In the genomic region with DNA sequence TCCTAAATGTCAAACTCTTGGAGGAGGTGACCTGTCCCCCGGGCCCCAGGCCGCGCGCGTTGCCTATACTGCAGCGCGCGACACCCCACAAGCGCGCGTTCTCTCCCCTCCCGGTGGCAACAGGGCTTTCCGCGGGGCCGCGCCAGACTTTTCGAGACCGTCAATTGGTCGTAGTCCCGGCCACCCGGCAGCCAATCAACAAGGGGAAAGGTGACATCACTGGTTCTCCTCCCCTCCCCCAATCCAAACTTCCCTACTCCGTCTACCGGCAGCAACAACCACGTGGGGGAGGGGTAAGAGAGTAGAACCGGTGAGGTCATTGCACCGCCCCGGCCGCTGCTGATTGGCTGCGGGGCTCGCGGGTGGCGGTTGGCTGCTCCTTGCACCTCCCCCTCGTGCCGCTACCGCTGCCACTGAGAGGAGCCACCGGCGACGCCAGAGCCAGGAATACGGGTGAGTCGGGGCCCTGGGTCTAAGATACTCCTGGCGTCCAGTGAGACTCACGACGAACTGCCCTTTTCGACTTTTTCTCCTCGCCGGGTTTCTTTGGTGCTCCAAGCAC, we compare ENCODE assay signal across 8 cellular contexts. TPM values are rescaled to one million over a fixed set of nuclear protein-coding genes. Genes with fewer than 3 reads are reported as not detected.
DNase-seq lines count a peak whose midpoint lies in the region; ATAC-seq, FAIRE-seq and TF ChIP-seq lines count a peak whose summit lies in the region.

No MANE protein-coding gene starts in this region.

- peak overlapping the region; percentile 94 for H3K4me2 ChIP-seq in astrocyte (ENCODE audit: low read length)

- peaks cover 25% of the 10 kb centered on the region for H3K4me1 ChIP-seq in astrocyte (ENCODE audit: insufficient read depth, low read length)

- TF ChIP-seq CTCF in astrocyte (IDR thresholded peaks at IDR 0.05; ENCODE audit: insufficient read depth, low read depth, low read length) (no peak), chondrocyte (IDR thresholded peaks at IDR 0.05) (no peak)

- H3K36me3 Mint-ChIP-seq in astrocyte (ENCODE audit: low read depth, unreplicated experiment) (peaks cover 4% of the 10 kb centered on the region), chondrocyte (ENCODE audit: low read depth) (peaks cover 1% of the 10 kb centered on the region)

- peak overlapping the region; percentile 84 for H2AFZ ChIP-seq in astrocyte (ENCODE audit: low read depth, low read length)

- DNase-seq in NCI-H187 (lab: John Stamatoyannopoulos, UW) (peak; percentile 100), T-helper 2 cell (peak; percentile 91 to 100 (median 98)), astrocyte (ENCODE audit: low read depth) (peak; percentile 96), hippocampal formation (lab: John Stamatoyannopoulos, UW) (peak; percentile 99 to 100), renal cortical epithelial cell (ENCODE audit: low read depth) (peak; percentile 97), chondrocyte (ENCODE audit: low spot score) (no peak)

- H3K9me3 ChIP-seq in astrocyte (ENCODE audit: insufficient read depth, low read depth, low read length): no peaks in the 10 kb centered on the region

- no peaks in the 10 kb centered on the region for H3K36me3 ChIP-seq in astrocyte (ENCODE audit: insufficient read depth, low read length)

- peak; percentile 49 for TF ChIP-seq POLR2A in GM18505 (IDR thresholded peaks at IDR 0.05; ENCODE audit: borderline replicate concordance, extremely low read depth, insufficient read depth, insufficient read length)

- no peak overlapping the region for H3K27ac Mint-ChIP-seq in astrocyte (ENCODE audit: unreplicated experiment)
- H3K27ac Mint-ChIP-seq in chondrocyte (ENCODE audit: unreplicated experiment): no peak overlapping the region

- peak overlapping the region; percentile 100 for H3K27ac ChIP-seq in astrocyte (ENCODE audit: low read depth, low read length)

- no peaks in the 10 kb centered on the region for H3K27me3 ChIP-seq in astrocyte (ENCODE audit: insufficient read depth, low read length)

- ATAC-seq in GM18505 (IDR thresholded peaks at IDR 0.05; ENCODE audit: unreplicated experiment) (peak; percentile 56), HG02943 (IDR thresholded peaks at IDR 0.05; ENCODE audit: low read depth, unreplicated experiment) (peak; percentile 55)

- H3K4me3 Mint-ChIP-seq in astrocyte (ENCODE audit: unreplicated experiment): no peak overlapping the region
- H3K4me3 Mint-ChIP-seq in chondrocyte (ENCODE audit: unreplicated experiment): no peak overlapping the region

- H3K9ac ChIP-seq in astrocyte (ENCODE audit: low read length): peak overlapping the region; percentile 95

- H3K27me3 Mint-ChIP-seq in astrocyte (ENCODE audit: low read depth, unreplicated experiment) (no peaks in the 10 kb centered on the region), chondrocyte (ENCODE audit: low read depth) (no peaks in the 10 kb centered on the region)

- peaks cover 39% of the 10 kb centered on the region for H3K79me2 ChIP-seq in astrocyte (ENCODE audit: insufficient read depth, low read length)

- no peak for FAIRE-seq in astrocyte (lab: Jason Lieb, UNC)

- H3K9me3 Mint-ChIP-seq in astrocyte (ENCODE audit: unreplicated experiment) (no peaks in the 10 kb centered on the region), chondrocyte (ENCODE audit: low read depth) (no peaks in the 10 kb centered on the region)

- H3K4me1 Mint-ChIP-seq in astrocyte (ENCODE audit: low read depth, unreplicated experiment) (peaks cover 15% of the 10 kb centered on the region), chondrocyte (ENCODE audit: low read depth) (peaks cover 21% of the 10 kb centered on the region)

- no peaks in the 10 kb centered on the region for H4K20me1 ChIP-seq in astrocyte (ENCODE audit: insufficient read depth, low read length)

- H3K4me3 ChIP-seq in astrocyte (ENCODE audit: insufficient read depth, low read depth, low read length): peak overlapping the region; percentile 81

RNA-seq across cellular contexts. Expression of gene CIC, which starts 0.8 kb away (rescaled TPM):
- total RNA-seq in astrocyte (73.4 and 78.5 TPM in 2 replicates), renal cortical epithelial cell (9.0 and 67.9 TPM in 2 replicates), chondrocyte (83.6 to 101 TPM (median 86.3 TPM) in 3 replicates)

RNA-seq across cellular contexts. Expression of gene ERF, which starts 13.3 kb away (rescaled TPM):
- total RNA-seq in astrocyte (108 TPM in 2 replicates), renal cortical epithelial cell (15.5 and 23.2 TPM in 2 replicates), chondrocyte (64.5 to 74.6 TPM (median 71.7 TPM) in 3 replicates)

RNA-seq across cellular contexts. Expression of gene GSK3A, which starts 25.8 kb away (rescaled TPM):
- total RNA-seq in astrocyte: 49.5 and 50.3 TPM in 2 replicates
- total RNA-seq in renal cortical epithelial cell: 12.9 and 44.8 TPM in 2 replicates
- total RNA-seq in chondrocyte: 38.9 to 43.6 TPM (median 42.0 TPM) in 3 replicates

RNA-seq across cellular contexts. Expression of gene PRR19, which starts 33.7 kb away (rescaled TPM):
- 1.3 and 1.4 TPM in 2 replicates for total RNA-seq in astrocyte
- 0.65 TPM in 1 of 2 replicates, not detected in the other for total RNA-seq in renal cortical epithelial cell
- total RNA-seq in chondrocyte: 0.24 to 1.7 TPM (median 0.82 TPM) in 3 replicates

RNA-seq across cellular contexts. Expression of gene PAFAH1B3, which starts 34.2 kb away (rescaled TPM):
- total RNA-seq in astrocyte (44.1 and 51.8 TPM in 2 replicates), renal cortical epithelial cell (45.9 and 75.4 TPM in 2 replicates), chondrocyte (15.2 to 32.9 TPM (median 31.1 TPM) in 3 replicates)
